23 cellular contexts compared by ENCODE assay signal in the genomic region with DNA sequence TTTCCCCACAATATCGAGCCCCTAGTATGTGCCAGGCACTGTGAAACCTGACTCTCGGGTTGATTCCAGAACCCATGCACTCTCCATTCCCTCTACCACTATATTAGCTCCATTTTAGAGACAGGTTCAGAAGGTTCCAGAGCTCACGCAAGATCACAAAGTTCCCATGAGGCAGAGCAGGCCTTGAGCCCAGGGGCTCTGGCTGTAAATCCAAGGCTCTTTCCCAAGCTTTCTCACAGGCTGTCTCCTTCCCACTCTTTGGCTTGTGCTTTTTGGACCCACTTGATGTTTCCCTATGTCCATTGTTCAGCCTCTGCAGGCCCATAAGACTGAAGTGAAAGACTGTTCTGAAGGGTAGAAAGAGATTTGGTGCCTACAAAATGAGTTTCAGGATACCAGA. TPM values are rescaled to one million over a fixed set of nuclear protein-coding genes. Genes with fewer than 3 reads are reported as not detected.
"Had no signal": no experiment of that assay in that cellular context is flagged by ENCODE, and none has a peak within 500 bp of the region (broad histone marks: within the 10 kb centered on the region; RNA-seq: fewer than 3 reads in every experiment).

No MANE protein-coding gene starts in this region.

- ATAC-seq: left lobe of liver; natural killer cell; psoas muscle; stimulated activated effector memory CD8-positive, alpha-beta T cell treated with anti-CD3 and anti-CD28 coated beads, Interleukin-12 subunit alpha, Interleukin-12 subunit beta, amount 100 ng/mL, for 72 hours had no signal

- DNase-seq: islet precursor cell; mesendoderm; naive B cell; natural killer cell; nephron progenitor cell; occipital lobe; psoas muscle; sigmoid colon; small intestine; spleen; stimulated activated CD4-positive, alpha-beta T cell treated with anti-CD3 and anti-CD28 coated beads, Interleukin-4, amount 100 ng/mL, for 24 hours; stimulated activated naive CD4-positive, alpha-beta T cell; uterus had no signal

RNA-seq across cellular contexts. Expression of a gene that starts 15.7 kb away (rescaled TPM):
- total RNA-seq: kidney epithelial cell, lower leg skin, mononuclear cell, natural killer cell, osteocyte, posterior vena cava, spleen, subcutaneous adipose tissue, tibial nerve, ureter had no signal
